9 cellular contexts compared by ENCODE assay signal in genomic region chr6:96923400-96923799, GRCh38. TPM values are rescaled to one million over a fixed set of nuclear protein-coding genes. Genes with fewer than 3 reads are reported as not detected.
DNase-seq lines count a peak whose midpoint lies in the region; ATAC-seq, FAIRE-seq and TF ChIP-seq lines count a peak whose summit lies in the region.
"Had no signal": no experiment of that assay in that cellular context is flagged by ENCODE, and none has a peak within 500 bp of the region (broad histone marks: within the 10 kb centered on the region; RNA-seq: fewer than 3 reads in every experiment).

No MANE protein-coding gene starts in this region.

- intact Hi-C loops in dorsolateral prefrontal cortex (cut with DNase I), result loop anchor here (2.0 to 10.0 kb wide), 2 partner anchors 19 to 71 kb away; no protein-coding TSS in a partner anchor

- H3K4me3 Mint-ChIP-seq in CD4-positive, CD25-positive, alpha-beta regulatory T cell, result peak overlapping the region; percentile 93 to 99 (median 95)
- H3K4me3 Mint-ChIP-seq in neural progenitor cell, result peak overlapping the region; percentile 90

- no peak for ATAC-seq in CD4-positive, CD25-positive, alpha-beta regulatory T cell (ENCODE audit: low read depth in 2 of 2)
- ATAC-seq in GM21825 (IDR thresholded peaks at IDR 0.05; ENCODE audit: unreplicated experiment), result no peak

- DNase-seq in CD4-positive, CD25-positive, alpha-beta regulatory T cell, result no peak
- no peak for DNase-seq in dorsolateral prefrontal cortex
- DNase-seq in neural progenitor cell (ENCODE audit: low spot score), result no peak
- no peak for DNase-seq in GM13977 (ENCODE audit: low spot score)
- DNase-seq in GM12891 (ENCODE audit: insufficient read length, low spot score), result no peak
- no peak for DNase-seq in OCI-M2 (lab: John Stamatoyannopoulos, UW; ENCODE audit: unreplicated experiment)
- DNase-seq: activated CD4-positive, CD25-positive, alpha-beta regulatory T cell treated with anti-CD3 and anti-CD28 coated beads, Interleukin-2, amount 50 U/mL, for 72 hours had no signal

- H4K20me1 ChIP-seq in KMS-11 (ENCODE audit: insufficient read depth) (no peaks in the 10 kb centered on the region), neural progenitor cell (ENCODE audit: low read depth) (no peaks in the 10 kb centered on the region)

- no peaks in the 10 kb centered on the region for H3K36me3 ChIP-seq in CD4-positive, CD25-positive, alpha-beta regulatory T cell (ENCODE audit: control insufficient read depth, insufficient read depth, low read length)
- H3K36me3 ChIP-seq in KMS-11 (ENCODE audit: insufficient read depth), result no peaks in the 10 kb centered on the region
- H3K36me3 ChIP-seq in neural progenitor cell, result no peaks in the 10 kb centered on the region

- peak overlapping the region; percentile 91; the same call in 1 of the 2 replicates for H3K9ac ChIP-seq in KMS-11
- H3K9ac ChIP-seq in neural progenitor cell, result no peak overlapping the region

- peak overlapping the region; percentile 61 for H3K4me3 ChIP-seq in CD4-positive, CD25-positive, alpha-beta regulatory T cell (ENCODE audit: low read depth, low read length)
- H3K4me3 ChIP-seq in KMS-11 (IDR thresholded peaks at IDR 0.05; ENCODE audit: insufficient read depth, low read depth, low read length) (no peak overlapping the region), dorsolateral prefrontal cortex (peak overlapping the region in 39 of 59 donors; percentile 43 to 97 (median 87)), neural progenitor cell (no peak overlapping the region)

- H3K27me3 Mint-ChIP-seq in CD4-positive, CD25-positive, alpha-beta regulatory T cell, result peaks cover 29% of the 10 kb centered on the region
- no peaks in the 10 kb centered on the region for H3K27me3 Mint-ChIP-seq in neural progenitor cell (ENCODE audit: insufficient read depth, low read depth)

- no peak for FAIRE-seq in GM12891 (lab: Jason Lieb, UNC)

- no peak for TF ChIP-seq CTCF in KMS-11 (conservative IDR thresholded peaks at IDR 0.05; ENCODE audit: low read depth, low read length)
- peak in 15 of 56 donors; percentile 8 to 52 (median 22) for TF ChIP-seq CTCF in dorsolateral prefrontal cortex (IDR thresholded peaks at IDR 0.05 in 54 of 56, conservative IDR thresholded peaks at IDR 0.05 in 2 of 56; ENCODE audit: low read depth in 1 of 56, partially characterized antibody in 56 of 56)
- TF ChIP-seq CTCF in neural progenitor cell (IDR thresholded peaks at IDR 0.05), result no peak
- no peak for TF ChIP-seq CTCF in GM13977 (IDR thresholded peaks at IDR 0.05; ENCODE audit: extremely low read depth, insufficient read depth, missing control alignments)

- no peaks in the 10 kb centered on the region for H3K9me3 ChIP-seq in CD4-positive, CD25-positive, alpha-beta regulatory T cell (ENCODE audit: control insufficient read depth in 2 of 2, low read length in 2 of 2)
- H3K9me3 ChIP-seq in neural progenitor cell (ENCODE audit: low read depth), result no peaks in the 10 kb centered on the region

- peak overlapping the region; percentile 95 for H3K27ac ChIP-seq in CD4-positive, CD25-positive, alpha-beta regulatory T cell (ENCODE audit: insufficient read depth, low read length, poor library complexity, severe bottlenecking)
- peak overlapping the region; percentile 100 for H3K27ac ChIP-seq in KMS-11
- H3K27ac ChIP-seq in dorsolateral prefrontal cortex, result peak overlapping the region; percentile 67 to 98 (median 96)
- no peak overlapping the region for H3K27ac ChIP-seq in neural progenitor cell

- no peak for TF ChIP-seq POLR2A in GM12891 (IDR thresholded peaks at IDR 0.05; ENCODE audit: low read depth, low read length)

- peak overlapping the region; percentile 96 to 98 (median 97) for H3K27ac Mint-ChIP-seq in CD4-positive, CD25-positive, alpha-beta regulatory T cell
- H3K27ac Mint-ChIP-seq in neural progenitor cell, result no peak overlapping the region

- peaks cover 19% of the 10 kb centered on the region for H3F3A ChIP-seq in neural progenitor cell (ENCODE audit: low read depth)

- H3K4me1 ChIP-seq in CD4-positive, CD25-positive, alpha-beta regulatory T cell (ENCODE audit: control insufficient read depth, insufficient read depth, low read length, poor library complexity, severe bottlenecking), result peaks cover 24% of the 10 kb centered on the region
- H3K4me1 ChIP-seq in KMS-11 (ENCODE audit: low read depth, poor library complexity, severe bottlenecking) (peaks cover 57% of the 10 kb centered on the region), neural progenitor cell (no peaks in the 10 kb centered on the region)

- no peaks in the 10 kb centered on the region for H3K36me3 Mint-ChIP-seq in CD4-positive, CD25-positive, alpha-beta regulatory T cell
- H3K36me3 Mint-ChIP-seq in neural progenitor cell, result no peaks in the 10 kb centered on the region

- H2AFZ ChIP-seq in KMS-11 (ENCODE audit: low read depth) (peak overlapping the region; percentile 91), neural progenitor cell (replicated peaks) (peak overlapping the region; percentile 53)

- H3K4me2 ChIP-seq in KMS-11, result peak overlapping the region; percentile 76
- H3K4me2 ChIP-seq in neural progenitor cell, result no peak overlapping the region

- peaks cover 4% of the 10 kb centered on the region for H3K27me3 ChIP-seq in CD4-positive, CD25-positive, alpha-beta regulatory T cell (ENCODE audit: control insufficient read depth, insufficient read depth, low read length)
- H3K27me3 ChIP-seq in KMS-11 (ENCODE audit: insufficient read depth, low read depth) (no peaks in the 10 kb centered on the region), dorsolateral prefrontal cortex (no peaks in the 10 kb centered on the region), neural progenitor cell (peaks cover 13% of the 10 kb centered on the region)

- peaks cover 0 to 2% (median 0%) of the 10 kb centered on the region in 7 donors for H3K9me3 Mint-ChIP-seq in CD4-positive, CD25-positive, alpha-beta regulatory T cell
- H3K9me3 Mint-ChIP-seq in neural progenitor cell, result no peaks in the 10 kb centered on the region

- in situ Hi-C loops in GM13977 (cut with MboI; ENCODE audit: low pct_unique_long_range_greater_than_20kb, low sequenced_read_pairs, unreplicated experiment), result no loop called here

- peaks cover 5 to 39% (median 26%) of the 10 kb centered on the region in 4 donors for H3K4me1 Mint-ChIP-seq in CD4-positive, CD25-positive, alpha-beta regulatory T cell
- H3K4me1 Mint-ChIP-seq in neural progenitor cell, result peaks cover 7% of the 10 kb centered on the region

- H3K79me2 ChIP-seq in KMS-11 (ENCODE audit: insufficient read depth, low read depth) (no peaks in the 10 kb centered on the region), neural progenitor cell (ENCODE audit: low read depth) (no peaks in the 10 kb centered on the region)

TF ChIP-seq in GM12891, 5 proteins besides CTCF, POLR2A, EP300 and RAD21:
- TF ChIP-seq PAX5 (IDR thresholded peaks at IDR 0.05; ENCODE audit: insufficient read depth, low read length, severe bottlenecking), result no peak
- TF ChIP-seq TAF1 (IDR thresholded peaks at IDR 0.05; ENCODE audit: low read depth, low read length), result no peak
- TF ChIP-seq POU2F2 (IDR thresholded peaks at IDR 0.05; ENCODE audit: low read depth, low read length), result no peak
- TF ChIP-seq POLR2AphosphoS5 (IDR thresholded peaks at IDR 0.05; ENCODE audit: low read depth, low read length), result no peak
- no peak for TF ChIP-seq SPI1 (IDR thresholded peaks at IDR 0.05; ENCODE audit: low read depth, low read length)

RNA-seq across cellular contexts. Expression of gene KLHL32, which starts 1.1 kb away (rescaled TPM):
- total RNA-seq in CD4-positive, CD25-positive, alpha-beta regulatory T cell, result 1.6 TPM
- polyA plus RNA-seq in CD4-positive, CD25-positive, alpha-beta regulatory T cell, result 1 to 10 TPM; 1.1 to 2.3 (median 1.6) TPM
- 100 to 1,000 TPM in 2 of 120 experiments, 10 to 100 TPM in 118; 17.2 to 117 (median 47.9) TPM for total RNA-seq in dorsolateral prefrontal cortex
- total RNA-seq in neural progenitor cell (ENCODE audit: low replicate concordance), result 1.5 and 3.0 TPM in 2 replicates
- polyA plus RNA-seq in GM12891 (2012; ENCODE audit: low read depth, missing spikeins), result 0.04 TPM

RNA-seq across cellular contexts. Expression of gene NDUFAF4, which starts 25.7 kb away (rescaled TPM):
- total RNA-seq in CD4-positive, CD25-positive, alpha-beta regulatory T cell, result 25.6 TPM
- polyA plus RNA-seq in CD4-positive, CD25-positive, alpha-beta regulatory T cell, result 10 to 100 TPM; 64.2 to 88.7 (median 71.9) TPM
- total RNA-seq in dorsolateral prefrontal cortex (10 to 100 TPM; 23.6 to 75.9 (median 49.9) TPM), neural progenitor cell (ENCODE audit: low replicate concordance) (26.1 and 50.6 TPM in 2 replicates)
- polyA plus RNA-seq in GM12891 (2012; ENCODE audit: low read depth, missing spikeins), result 27.2 TPM

Comparison
In these comparisons a context has a peak if more than half of its experiments do, and no peak if none do; other contexts are left out.
1. H3K4me3 ChIP-seq: peak in CD4-positive, CD25-positive, alpha-beta regulatory T cell (single experiment) and dorsolateral prefrontal cortex (39 of 59); none in KMS-11 (single experiment) and neural progenitor cell (single experiment).